Comparison of ENCODE assay signal across 8 cellular contexts in the genomic region with DNA sequence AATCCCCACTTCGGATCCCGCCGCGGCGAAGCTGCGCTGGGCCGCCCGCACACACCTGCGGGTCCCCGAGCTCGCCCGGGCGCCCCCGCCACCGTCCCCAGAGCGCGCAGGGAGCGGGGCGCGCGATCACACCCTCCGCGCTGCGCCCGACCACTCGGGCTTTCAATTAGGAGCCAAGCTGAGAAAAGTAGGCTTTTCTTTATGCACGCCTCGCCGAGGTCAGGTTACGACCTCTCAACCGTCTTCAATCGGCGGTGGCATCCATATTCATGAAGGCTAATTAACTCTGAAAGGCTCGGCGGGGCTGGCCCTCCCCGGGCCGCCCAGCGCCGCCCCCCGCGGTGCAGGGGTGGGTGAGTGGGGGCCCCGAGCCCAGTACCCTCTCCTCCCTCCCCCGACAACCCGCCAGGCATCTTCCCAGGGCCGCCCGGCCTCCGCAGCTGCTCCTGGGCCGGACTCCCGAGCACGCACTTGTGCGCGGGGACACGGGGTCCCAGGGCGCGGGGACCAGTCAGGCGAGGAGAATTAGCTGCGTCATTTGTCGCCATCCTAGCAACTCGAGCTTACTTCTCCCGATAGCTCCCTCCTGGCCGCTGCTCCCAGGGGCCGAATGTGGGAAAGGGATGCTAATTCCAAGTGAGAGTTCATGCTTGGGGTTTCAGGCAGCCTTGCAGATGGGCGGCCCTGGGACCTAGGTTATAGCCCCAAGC.
DNase-seq lines count a peak whose midpoint lies in the region; ATAC-seq and TF ChIP-seq lines count a peak whose summit lies in the region.

No MANE protein-coding gene starts in this region.

- no CpG with 5 or more reads among the region's 63 CpGs for WGBS in neuronal stem cell (ENCODE audit: extremely low coverage in 2 of 2, insufficient read length in 2 of 2, insufficient replicate concordance in 1 of 2), 2 donors
- WGBS in aorta, 2 donors: 0 to 1% methylated on average over 63 of the region's 63 CpGs

- H3K9me3 Mint-ChIP-seq in activated naive CD8-positive, alpha-beta T cell treated with anti-CD3 and anti-CD28 coated beads for 36 hours: peaks cover 4% of the 10 kb centered on the region

- H2BK120ac ChIP-seq in neuronal stem cell (ENCODE audit: low read depth, low read length): no peak overlapping the region

- DNase-seq in A673 (ENCODE audit: low spot score) (peak; percentile 72), GM13977 (ENCODE audit: low spot score) (peak; percentile 72), NCI-H69 (lab: John Stamatoyannopoulos, UW) (peak; percentile 40), Right ventricle myocardium superior (peak; percentile 89), neuronal stem cell (ENCODE audit: low spot score) (peak; percentile 91), aorta (peak; percentile 89 to 93), SIG-M5 treated with dmso at 0.1 percent for 504 hours (lab: John Stamatoyannopoulos, UW; ENCODE audit: unreplicated experiment) (no peak)
- peak; percentile 35 for DNase-seq in activated naive CD8-positive, alpha-beta T cell treated with anti-CD3 and anti-CD28 coated beads for 36 hours

- H3K36me3 Mint-ChIP-seq in activated naive CD8-positive, alpha-beta T cell treated with anti-CD3 and anti-CD28 coated beads for 36 hours: peaks cover 4% of the 10 kb centered on the region

- H2AFZ ChIP-seq in neuronal stem cell (ENCODE audit: low read length): peak overlapping the region; percentile 90

- H2BK15ac ChIP-seq in neuronal stem cell (ENCODE audit: low read length): no peak overlapping the region

- no peak overlapping the region for H4K8ac ChIP-seq in neuronal stem cell (ENCODE audit: low read depth, low read length)

- H3K4me3 Mint-ChIP-seq in activated naive CD8-positive, alpha-beta T cell treated with anti-CD3 and anti-CD28 coated beads for 36 hours: peak overlapping the region; percentile 78

- no peak overlapping the region for H3K23ac ChIP-seq in neuronal stem cell (ENCODE audit: low read depth, low read length, poor library complexity)

- no peak overlapping the region for H3K9ac ChIP-seq in neuronal stem cell (ENCODE audit: low read depth, low read length, poor library complexity)

- ATAC-seq in Right ventricle myocardium superior (ENCODE audit: poor library complexity): peak; percentile 78
- peak; percentile 79 for ATAC-seq in aorta (ENCODE audit: low FRiP score)

- peak overlapping the region; percentile 54 for H2BK5ac ChIP-seq in neuronal stem cell (ENCODE audit: low read length)

- H3K27me3 ChIP-seq in A673 (replicated peaks; ENCODE audit: insufficient read depth, low read depth, low read length, poor library complexity) (no peaks in the 10 kb centered on the region), neuronal stem cell (ENCODE audit: control insufficient read depth in 3 of 3, insufficient read depth in 3 of 3, low read depth in 1 of 3, low read length in 3 of 3) (peaks cover 0 to 6% (median 0%) of the 10 kb centered on the region in 3 experiments), aorta (ENCODE audit: control insufficient read depth in 1 of 2, insufficient read depth in 2 of 2, low read length in 1 of 2) (no peaks in the 10 kb centered on the region)

- H3K4me3 ChIP-seq in A673 (ENCODE audit: low read depth, low read length, poor library complexity, severe bottlenecking) (peak overlapping the region; percentile 56), neuronal stem cell (ENCODE audit: low read length in 2 of 2) (peak overlapping the region; percentile 48 to 68), aorta (ENCODE audit: low read length in 2 of 2) (peak overlapping the region; percentile 61 to 83)

- H3K27ac ChIP-seq in A673 (ENCODE audit: low read depth, low read length, poor library complexity, severe bottlenecking) (no peak overlapping the region), neuronal stem cell (replicated peaks; ENCODE audit: low read length) (peak overlapping the region; percentile 77), aorta (ENCODE audit: low read depth in 1 of 2, low read length in 2 of 2) (peak overlapping the region; percentile 96 to 97)

- no peaks in the 10 kb centered on the region for H3K79me1 ChIP-seq in neuronal stem cell (ENCODE audit: low read depth, low read length)

- H3K36me3 ChIP-seq in A673 (ENCODE audit: insufficient read depth, low read length, poor library complexity, severe bottlenecking): no peaks in the 10 kb centered on the region
- H3K36me3 ChIP-seq in neuronal stem cell (replicated peaks in 1 of 2; ENCODE audit: control insufficient read depth in 2 of 2, insufficient read depth in 2 of 2, low read length in 2 of 2): no peaks in the 10 kb centered on the region
- no peaks in the 10 kb centered on the region for H3K36me3 ChIP-seq in aorta (ENCODE audit: control insufficient read depth in 1 of 2, insufficient read depth in 2 of 2, low read length in 1 of 2)

- CTCF ChIA-PET in A673 (lab: Charles Lee): interaction anchor here (0.6 to 1.2 kb wide), 5 partner anchors 17 to 1024 kb away, joined by 3 to 12 read pairs (median 9); no protein-coding TSS in a partner anchor

- peak overlapping the region; percentile 84 for H3K18ac ChIP-seq in neuronal stem cell (ENCODE audit: low read length)

- H3K9me3 ChIP-seq in A673 (ENCODE audit: low read depth, low read length, poor library complexity, severe bottlenecking) (no peaks in the 10 kb centered on the region), neuronal stem cell (replicated peaks in 1 of 2; ENCODE audit: control insufficient read depth in 2 of 2, insufficient read depth in 1 of 2, low read depth in 1 of 2, low read length in 2 of 2) (no peaks in the 10 kb centered on the region), aorta (ENCODE audit: control insufficient read depth, low read length) (no peaks in the 10 kb centered on the region)

- TF ChIP-seq CTCF in A673 (conservative IDR thresholded peaks at IDR 0.05; ENCODE audit: low read depth, low read length) (no peak), GM13977 (IDR thresholded peaks at IDR 0.05; ENCODE audit: extremely low read depth, insufficient read depth, missing control alignments) (no peak)

- H3K4me1 ChIP-seq in A673 (ENCODE audit: insufficient read depth, low read length, poor library complexity, severe bottlenecking) (no peaks in the 10 kb centered on the region), neuronal stem cell (ENCODE audit: control insufficient read depth in 2 of 2, insufficient read depth in 1 of 2, low read depth in 1 of 2, low read length in 2 of 2) (peaks cover 8 to 13% of the 10 kb centered on the region in 2 donors), aorta (ENCODE audit: control insufficient read depth in 1 of 2, insufficient read depth in 2 of 2, low read length in 2 of 2) (no peaks in the 10 kb centered on the region)

- H3K4ac ChIP-seq in neuronal stem cell (ENCODE audit: low read length): no peak overlapping the region

- no peak overlapping the region for H2AK5ac ChIP-seq in neuronal stem cell (ENCODE audit: low read depth, low read length)

- H3K14ac ChIP-seq in neuronal stem cell (ENCODE audit: low read length): no peak overlapping the region

- intact Hi-C loops in A673 (cut with micrococcal nuclease; ENCODE audit: unreplicated experiment): loop anchor here (1.0 to 10.0 kb wide), 3 partner anchors 706 to 1022 kb away; no protein-coding TSS in a partner anchor
- intact Hi-C loops in Right ventricle myocardium superior (cut with DNase I): loop anchor here (2.0 to 10.0 kb wide), 3 partner anchors 246 to 537 kb away; a partner anchor contains a TSS
- intact Hi-C loops in aorta (cut with DNase I): loop anchor here (2.0 to 10.0 kb wide), 10 partner anchors 34 to 1020 kb away; a partner anchor contains a TSS

- no peak overlapping the region for H3K27ac Mint-ChIP-seq in activated naive CD8-positive, alpha-beta T cell treated with anti-CD3 and anti-CD28 coated beads for 36 hours

- no peaks in the 10 kb centered on the region for H3K27me3 Mint-ChIP-seq in activated naive CD8-positive, alpha-beta T cell treated with anti-CD3 and anti-CD28 coated beads for 36 hours

- in situ Hi-C loops in GM13977 (cut with MboI; ENCODE audit: low pct_unique_long_range_greater_than_20kb, low sequenced_read_pairs, unreplicated experiment): loop anchor here (10.0 to 25.0 kb wide), 2 partner anchors 702 to 1030 kb away; no protein-coding TSS in a partner anchor

- H2BK12ac ChIP-seq in neuronal stem cell (ENCODE audit: low read length): no peak overlapping the region

- H4K91ac ChIP-seq in neuronal stem cell (ENCODE audit: low read depth, low read length, poor library complexity): no peak overlapping the region

- H3K4me1 Mint-ChIP-seq in activated naive CD8-positive, alpha-beta T cell treated with anti-CD3 and anti-CD28 coated beads for 36 hours: peaks cover 22% of the 10 kb centered on the region

- peak overlapping the region; percentile 54 for H3K4me2 ChIP-seq in neuronal stem cell (ENCODE audit: insufficient read depth, low read length, poor library complexity, severe bottlenecking)

- POLR2A ChIA-PET in A673 (lab: Charles Lee; ENCODE audit: low non-redundant PET): no interaction called here

- no TSS peak for BruUV-seq in A673 (replicated peaks; lab: Mats Ljungman, UMichigan)
